ENCODE assay signal across 24 cellular contexts in the genomic region with DNA sequence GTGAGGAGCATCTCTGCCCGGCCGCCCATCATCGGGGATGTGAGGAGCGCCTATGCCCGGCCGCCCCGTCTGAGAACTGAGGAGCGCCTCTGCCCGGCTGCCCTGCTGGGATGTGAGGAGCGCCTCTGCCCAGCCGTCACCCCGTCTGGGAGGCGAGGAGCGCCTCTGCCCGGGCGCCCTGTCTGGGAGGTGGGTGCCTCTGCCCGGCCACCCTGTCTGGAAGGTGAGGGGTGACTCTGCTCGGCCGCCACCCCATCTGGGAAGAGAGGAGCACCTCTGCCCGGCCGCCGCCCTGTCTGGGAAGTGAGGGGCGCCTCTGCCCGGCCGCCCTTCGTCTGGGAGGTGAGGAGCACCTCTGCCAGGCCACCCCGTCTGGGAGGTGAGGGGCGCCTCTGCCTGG. TPM values are rescaled to one million over a fixed set of nuclear protein-coding genes. Genes with fewer than 3 reads are reported as not detected.
"Had no signal": no experiment of that assay in that cellular context is flagged by ENCODE, and none has a peak within 500 bp of the region (broad histone marks: within the 10 kb centered on the region; RNA-seq: fewer than 3 reads in every experiment).

No MANE protein-coding gene starts in this region.

- H3K27me3 Mint-ChIP-seq: stimulated activated memory B cell treated with anti-CD40 and anti-IgM and Interleukin-4, amounts not matched to agents 10 μg/mL and 1 μg/mL and 100 μg/mL, for 72 hours; stimulated activated naive B cell treated with anti-CD40 and anti-IgM and Interleukin-4, amounts not matched to agents 10 μg/mL and 1 μg/mL and 100 μg/mL, for 72 hours; stimulated activated naive CD8-positive, alpha-beta T cell treated with anti-CD3 and anti-CD28 coated beads, Interleukin-15, Interleukin-2, amounts not matched to agents 100 ng/mL and 50 ng/mL, for 24 hours; type B pancreatic cell had no signal

- H3K9me3 Mint-ChIP-seq: stimulated activated effector memory CD8-positive, alpha-beta T cell treated with anti-CD3 and anti-CD28 coated beads, Interleukin-12 subunit alpha, Interleukin-12 subunit beta, amount 100 ng/mL, for 72 hours; stimulated activated memory B cell treated with anti-CD40 and anti-IgM and Interleukin-4, amounts not matched to agents 10 μg/mL and 1 μg/mL and 100 μg/mL, for 72 hours; stimulated activated naive B cell treated with anti-CD40 and anti-IgM and Interleukin-4, amounts not matched to agents 10 μg/mL and 1 μg/mL and 100 μg/mL, for 72 hours; stimulated activated naive CD8-positive, alpha-beta T cell treated with anti-CD3 and anti-CD28 coated beads, Interleukin-15, Interleukin-2, amounts not matched to agents 100 ng/mL and 50 ng/mL, for 24 hours; type B pancreatic cell had no signal

- H3K4me3 Mint-ChIP-seq: stimulated activated effector memory CD8-positive, alpha-beta T cell treated with anti-CD3 and anti-CD28 coated beads, Interleukin-12 subunit alpha, Interleukin-12 subunit beta, amount 100 ng/mL, for 72 hours; stimulated activated memory B cell treated with anti-CD40 and anti-IgM and Interleukin-4, amounts not matched to agents 10 μg/mL and 1 μg/mL and 100 μg/mL, for 72 hours; stimulated activated naive B cell treated with anti-CD40 and anti-IgM and Interleukin-4, amounts not matched to agents 10 μg/mL and 1 μg/mL and 100 μg/mL, for 72 hours; stimulated activated naive CD8-positive, alpha-beta T cell treated with anti-CD3 and anti-CD28 coated beads, Interleukin-15, Interleukin-2, amounts not matched to agents 100 ng/mL and 50 ng/mL, for 24 hours; type B pancreatic cell had no signal

- DNase-seq: stimulated activated CD4-positive, alpha-beta T cell treated with anti-CD3 and anti-CD28 coated beads, Interleukin-2, amount 100 ng/mL, for 24 hours; stimulated activated CD4-positive, alpha-beta T cell treated with anti-CD3 and anti-CD28 coated beads, Interleukin-2, amount 100 ng/mL, for 48 hours; stimulated activated CD4-positive, alpha-beta T cell treated with anti-CD3 and anti-CD28 coated beads, Interleukin-4, amount 100 ng/mL, for 1 hour; stimulated activated CD4-positive, alpha-beta T cell treated with anti-CD3 and anti-CD28 coated beads, Interleukin-4, amount 100 ng/mL, for 24 hours; stimulated activated CD4-positive, alpha-beta T cell treated with anti-CD3 and anti-CD28 coated beads, Interleukin-4, amount 100 ng/mL, for 4 hours; stimulated activated CD8-positive, alpha-beta memory T cell treated with anti-CD3 and anti-CD28 coated beads, Interleukin-4, amount 100 ng/mL, for 48 hours; stimulated activated naive B cell treated with anti-CD40 and anti-IgM and Interleukin-4, amounts not matched to agents 10 μg/mL and 1 μg/mL and 100 μg/mL, for 72 hours; stimulated activated naive CD4-positive, alpha-beta T cell treated with Interleukin-2 at 50 U/mL for 16 hours; stomach; testis; thyroid gland; tibial artery; transverse colon; trophoblast cell; upper lobe of right lung; uterus had no signal

- H3K27ac Mint-ChIP-seq: stimulated activated effector memory CD8-positive, alpha-beta T cell treated with anti-CD3 and anti-CD28 coated beads, Interleukin-12 subunit alpha, Interleukin-12 subunit beta, amount 100 ng/mL, for 72 hours; stimulated activated memory B cell treated with anti-CD40 and anti-IgM and Interleukin-4, amounts not matched to agents 10 μg/mL and 1 μg/mL and 100 μg/mL, for 72 hours; stimulated activated naive B cell treated with anti-CD40 and anti-IgM and Interleukin-4, amounts not matched to agents 10 μg/mL and 1 μg/mL and 100 μg/mL, for 72 hours; stimulated activated naive CD8-positive, alpha-beta T cell treated with anti-CD3 and anti-CD28 coated beads, Interleukin-15, Interleukin-2, amounts not matched to agents 100 ng/mL and 50 ng/mL, for 24 hours; type B pancreatic cell had no signal

- H3K4me1 Mint-ChIP-seq: stimulated activated effector memory CD8-positive, alpha-beta T cell treated with anti-CD3 and anti-CD28 coated beads, Interleukin-12 subunit alpha, Interleukin-12 subunit beta, amount 100 ng/mL, for 72 hours; stimulated activated memory B cell treated with anti-CD40 and anti-IgM and Interleukin-4, amounts not matched to agents 10 μg/mL and 1 μg/mL and 100 μg/mL, for 72 hours; stimulated activated naive B cell treated with anti-CD40 and anti-IgM and Interleukin-4, amounts not matched to agents 10 μg/mL and 1 μg/mL and 100 μg/mL, for 72 hours had no signal

- ATAC-seq: stimulated activated effector memory CD8-positive, alpha-beta T cell treated with anti-CD3 and anti-CD28 coated beads, Interleukin-12 subunit alpha, Interleukin-12 subunit beta, amount 100 ng/mL, for 72 hours; stimulated activated memory B cell treated with anti-CD40 and anti-IgM and Interleukin-4, amounts not matched to agents 10 μg/mL and 1 μg/mL and 100 μg/mL, for 72 hours; stimulated activated naive B cell treated with anti-CD40 and anti-IgM and Interleukin-4, amounts not matched to agents 10 μg/mL and 1 μg/mL and 100 μg/mL, for 72 hours; upper lobe of right lung had no signal

RNA-seq across cellular contexts. Expression of a gene that starts 23.7 kb away (rescaled TPM):
- total RNA-seq: temporal lobe, ureter, urinary bladder, uterus, vagina had no signal
